1 cellular context compared by ENCODE assay signal in genomic region chr19:18233224-18233825, GRCh38.
TF ChIP-seq lines count a peak whose summit lies in the region.

No MANE protein-coding gene starts in this region.

TF ChIP-seq in HEK293, 187 proteins besides CTCF, POLR2A, EP300 and RAD21 (continued from another document and continues in another):
- no peak for TF ChIP-seq ZNF280D (tag by site-specific recombination; IDR thresholded peaks at IDR 0.05)
- TF ChIP-seq ZNF501 (tag by site-specific recombination; IDR thresholded peaks at IDR 0.05), result 0 out of 2 replicates have a peak, but pooled peaks have one; percentile 33
- TF ChIP-seq KLF7 (tag by site-specific recombination; IDR thresholded peaks at IDR 0.05; ENCODE audit: borderline replicate concordance), result no peak
- TF ChIP-seq ZNF791 (tag by site-specific recombination; IDR thresholded peaks at IDR 0.05), result no peak
- no peak for TF ChIP-seq ZNF514 (tag by site-specific recombination; IDR thresholded peaks at IDR 0.05)
- TF ChIP-seq SP2 (tag by site-specific recombination; IDR thresholded peaks at IDR 0.05), result no peak
- TF ChIP-seq ZNF26 (tag by site-specific recombination; IDR thresholded peaks at IDR 0.05), result no peak
- TF ChIP-seq ZNF558 (tag by site-specific recombination; IDR thresholded peaks at IDR 0.05), result no peak
- peak; percentile 44; the same call in 1 of the 2 replicates for TF ChIP-seq KLF17 (tag by site-specific recombination; IDR thresholded peaks at IDR 0.05)
- no peak for TF ChIP-seq ZNF398 (tag by site-specific recombination; IDR thresholded peaks at IDR 0.05)
- TF ChIP-seq ZNF10 (tag by site-specific recombination; IDR thresholded peaks at IDR 0.05), result no peak
- TF ChIP-seq ZNF174 (tag by site-specific recombination; IDR thresholded peaks at IDR 0.05), result no peak
- TF ChIP-seq ZNF280C (tag by site-specific recombination; IDR thresholded peaks at IDR 0.05), result no peak
- no peak for TF ChIP-seq ZNF169 (tag by site-specific recombination; IDR thresholded peaks at IDR 0.05)
- TF ChIP-seq ZNF335 (tag by site-specific recombination; conservative IDR thresholded peaks at IDR 0.05), result 0 out of 2 replicates have a peak, but pooled peaks have one; percentile 1
- TF ChIP-seq, protein P1, sequence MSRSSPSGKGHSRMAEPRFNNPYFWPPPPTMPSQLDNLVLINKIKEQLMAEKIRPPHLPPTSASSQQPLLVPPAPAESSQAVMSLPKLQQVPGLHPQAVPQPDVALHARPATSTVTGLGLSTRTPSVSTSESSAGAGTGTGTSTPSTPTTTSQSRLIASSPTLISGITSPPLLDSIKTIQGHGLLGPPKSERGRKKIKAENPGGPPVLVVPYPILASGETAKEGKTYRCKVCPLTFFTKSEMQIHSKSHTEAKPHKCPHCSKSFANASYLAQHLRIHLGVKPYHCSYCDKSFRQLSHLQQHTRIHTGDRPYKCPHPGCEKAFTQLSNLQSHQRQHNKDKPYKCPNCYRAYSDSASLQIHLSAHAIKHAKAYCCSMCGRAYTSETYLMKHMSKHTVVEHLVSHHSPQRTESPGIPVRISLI (tag by site-specific recombination; IDR thresholded peaks at IDR 0.05), result no peak
- TF ChIP-seq HOXD13 (CRISPR knock-in tag; IDR thresholded peaks at IDR 0.05; ENCODE audit: borderline replicate concordance), result no peak
- TF ChIP-seq ZNF223 (tag by site-specific recombination; IDR thresholded peaks at IDR 0.05), result no peak
- TF ChIP-seq OSR2 (tag by site-specific recombination; IDR thresholded peaks at IDR 0.05), result no peak
- no peak for TF ChIP-seq ZNF777 (tag by site-specific recombination; IDR thresholded peaks at IDR 0.05; ENCODE audit: borderline replicate concordance)
- TF ChIP-seq PBX3 (CRISPR knock-in tag; IDR thresholded peaks at IDR 0.05), result peak; percentile 87
- TF ChIP-seq MEIS1 (CRISPR knock-in tag; IDR thresholded peaks at IDR 0.05; ENCODE audit: borderline replicate concordance), result 0 out of 2 replicates have a peak, but pooled peaks have one; percentile 22
- no peak for TF ChIP-seq ZNF184 (tag by site-specific recombination; IDR thresholded peaks at IDR 0.05)
- TF ChIP-seq ZBTB1 (tag by site-specific recombination; IDR thresholded peaks at IDR 0.05), result 0 out of 2 replicates have a peak, but pooled peaks have one; percentile 22
- TF ChIP-seq, protein P2, sequence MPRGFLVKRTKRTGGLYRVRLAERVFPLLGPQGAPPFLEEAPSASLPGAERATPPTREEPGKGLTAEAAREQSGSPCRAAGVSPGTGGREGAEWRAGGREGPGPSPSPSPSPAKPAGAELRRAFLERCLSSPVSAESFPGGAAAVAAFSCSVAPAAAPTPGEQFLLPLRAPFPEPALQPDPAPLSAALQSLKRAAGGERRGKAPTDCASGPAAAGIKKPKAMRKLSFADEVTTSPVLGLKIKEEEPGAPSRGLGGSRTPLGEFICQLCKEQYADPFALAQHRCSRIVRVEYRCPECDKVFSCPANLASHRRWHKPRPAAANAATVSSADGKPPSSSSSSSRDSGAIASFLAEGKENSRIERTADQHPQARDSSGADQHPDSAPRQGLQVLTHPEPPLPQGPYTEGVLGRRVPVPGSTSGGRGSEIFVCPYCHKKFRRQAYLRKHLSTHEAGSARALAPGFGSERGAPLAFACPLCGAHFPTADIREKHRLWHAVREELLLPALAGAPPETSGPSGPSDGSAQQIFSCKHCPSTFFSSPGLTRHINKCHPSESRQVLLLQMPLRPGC (tag by site-specific recombination; IDR thresholded peaks at IDR 0.05), result no peak
- TF ChIP-seq ZNF701 (tag by site-specific recombination; IDR thresholded peaks at IDR 0.05), result no peak
- 0 out of 2 replicates have a peak, but pooled peaks have one; percentile 17 for TF ChIP-seq ZNF629 (tag by site-specific recombination; IDR thresholded peaks at IDR 0.05)
- TF ChIP-seq EGR2 (tag by site-specific recombination; IDR thresholded peaks at IDR 0.05; ENCODE audit: low read depth), result no peak
- no peak for TF ChIP-seq ZNF24 (tag by site-specific recombination; IDR thresholded peaks at IDR 0.05)
- TF ChIP-seq ZNF114 (tag by site-specific recombination; IDR thresholded peaks at IDR 0.05), result no peak
- TF ChIP-seq, protein P3, sequence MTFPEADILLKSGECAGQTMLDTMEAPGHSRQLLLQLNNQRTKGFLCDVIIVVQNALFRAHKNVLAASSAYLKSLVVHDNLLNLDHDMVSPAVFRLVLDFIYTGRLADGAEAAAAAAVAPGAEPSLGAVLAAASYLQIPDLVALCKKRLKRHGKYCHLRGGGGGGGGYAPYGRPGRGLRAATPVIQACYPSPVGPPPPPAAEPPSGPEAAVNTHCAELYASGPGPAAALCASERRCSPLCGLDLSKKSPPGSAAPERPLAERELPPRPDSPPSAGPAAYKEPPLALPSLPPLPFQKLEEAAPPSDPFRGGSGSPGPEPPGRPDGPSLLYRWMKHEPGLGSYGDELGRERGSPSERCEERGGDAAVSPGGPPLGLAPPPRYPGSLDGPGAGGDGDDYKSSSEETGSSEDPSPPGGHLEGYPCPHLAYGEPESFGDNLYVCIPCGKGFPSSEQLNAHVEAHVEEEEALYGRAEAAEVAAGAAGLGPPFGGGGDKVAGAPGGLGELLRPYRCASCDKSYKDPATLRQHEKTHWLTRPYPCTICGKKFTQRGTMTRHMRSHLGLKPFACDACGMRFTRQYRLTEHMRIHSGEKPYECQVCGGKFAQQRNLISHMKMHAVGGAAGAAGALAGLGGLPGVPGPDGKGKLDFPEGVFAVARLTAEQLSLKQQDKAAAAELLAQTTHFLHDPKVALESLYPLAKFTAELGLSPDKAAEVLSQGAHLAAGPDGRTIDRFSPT (tag by site-specific recombination; IDR thresholded peaks at IDR 0.05), result no peak
- TF ChIP-seq ZNF548 (tag by site-specific recombination; IDR thresholded peaks at IDR 0.05), result no peak
- no peak for TF ChIP-seq ELK4 (IDR thresholded peaks at IDR 0.05; ENCODE audit: borderline replicate concordance, low read depth, low read length)
- TF ChIP-seq ZNF529 (tag by site-specific recombination; IDR thresholded peaks at IDR 0.05; ENCODE audit: insufficient replicate concordance), result no peak
- TF ChIP-seq ZNF580 (tag by site-specific recombination; IDR thresholded peaks at IDR 0.05), result no peak
